14 cellular contexts compared by ENCODE assay signal in the genomic region with DNA sequence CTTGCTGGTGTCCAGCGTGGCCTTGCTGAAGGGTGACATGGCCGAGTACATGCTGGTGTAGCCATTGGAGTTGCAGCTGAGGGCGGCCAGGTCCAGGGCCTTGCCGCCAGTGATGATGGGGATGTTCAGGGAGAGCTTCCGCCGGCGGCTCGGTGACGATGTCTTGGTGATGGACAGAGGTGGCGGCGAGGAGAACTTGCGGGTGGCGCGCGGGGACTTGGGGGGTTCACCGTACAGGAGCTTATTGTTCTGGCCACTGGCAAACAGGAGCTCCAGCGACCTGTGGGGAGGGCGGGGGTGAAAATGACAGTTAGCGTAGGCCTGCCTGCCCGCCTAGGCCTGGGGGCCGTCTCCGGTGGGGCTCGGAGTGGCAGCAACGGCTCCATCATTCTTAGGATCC. TPM values are rescaled to one million over a fixed set of nuclear protein-coding genes. Genes with fewer than 3 reads are reported as not detected.
A peak's percentile ranks its signal among the peaks of the same experiment; 100 is the strongest.
DNase-seq lines count a peak whose midpoint lies in the region; ATAC-seq and TF ChIP-seq lines count a peak whose summit lies in the region.
"Had no signal": no experiment of that assay in that cellular context is flagged by ENCODE, and none has a peak within 500 bp of the region (broad histone marks: within the 10 kb centered on the region; RNA-seq: fewer than 3 reads in every experiment).

No MANE protein-coding gene starts in this region.

- H3K14ac ChIP-seq in mesenchymal stem cell (ENCODE audit: low read length in 2 of 2) = peak overlapping the region in 1 of 2 experiments; percentile 95

- peak overlapping the region; percentile 93 for H2AK5ac ChIP-seq in mesenchymal stem cell (ENCODE audit: low read length, severe bottlenecking)

- H2BK5ac ChIP-seq in mesenchymal stem cell (ENCODE audit: low read depth, low read length, poor library complexity, severe bottlenecking) = no peak overlapping the region

- H3K9ac ChIP-seq in mesenchymal stem cell (ENCODE audit: low read length) = no peak overlapping the region

- peak overlapping the region; percentile 96 for H4K8ac ChIP-seq in mesenchymal stem cell (ENCODE audit: low read length)

- ATAC-seq in GM21515 (IDR thresholded peaks at IDR 0.05; ENCODE audit: unreplicated experiment) = peak; percentile 13
- ATAC-seq in GM18861 (IDR thresholded peaks at IDR 0.05; ENCODE audit: unreplicated experiment) = no peak

- CTCF ChIA-PET in RWPE1 (lab: Yijun Ruan, JAX) = interaction anchor here (0.7 to 1.4 kb wide), 2 partner anchors 14 to 25 kb away, joined by 3 to 5 read pairs; no protein-coding TSS in a partner anchor

- no peak for TF ChIP-seq CTCF in RWPE1 (conservative IDR thresholded peaks at IDR 0.05; ENCODE audit: low read depth)

- no peak for DNase-seq in RWPE1 (ENCODE audit: low spot score)
- DNase-seq in mesenchymal stem cell = no peak
- DNase-seq in HuH-7.5 (ENCODE audit: low spot score) = no peak
- DNase-seq in cerebellum (ENCODE audit: low spot score) = no peak
- DNase-seq in NCI-H446 (lab: John Stamatoyannopoulos, UW) = no peak
- DNase-seq: activated T-cell treated with anti-CD3 and anti-CD28 coated beads, Interleukin-2, amount 50 U/mL, for 24 hours; NCI-H1694 treated with DMSO at 0.1 percent for 48 hours; NCI-H526 had no signal

- H3K4me1 ChIP-seq in ACC112 (ENCODE audit: control insufficient read depth, insufficient read depth, low read length, unreplicated experiment) (peaks cover 28% of the 10 kb centered on the region), mesenchymal stem cell (ENCODE audit: control insufficient read depth, insufficient read depth, low read depth, low read length) (peaks cover 21% of the 10 kb centered on the region)
- H3K4me1 ChIP-seq: pancreas had no signal

- peak overlapping the region; percentile 95 to 98 for H2BK12ac ChIP-seq in mesenchymal stem cell (ENCODE audit: low read length in 2 of 2)

- POLR2A ChIA-PET in RWPE1 (lab: Yijun Ruan, JAX; ENCODE audit: low non-redundant PET) = no interaction called here

- no peak overlapping the region for H3K23ac ChIP-seq in mesenchymal stem cell (ENCODE audit: low read length in 2 of 2)

- no peaks in the 10 kb centered on the region for H3K79me2 ChIP-seq in ACC112 (ENCODE audit: control insufficient read depth, insufficient read depth, low read length, unreplicated experiment)

- H3K36me3 ChIP-seq in ACC112 (ENCODE audit: insufficient read depth, low read length) (no peaks in the 10 kb centered on the region), mesenchymal stem cell (ENCODE audit: control insufficient read depth in 1 of 2, insufficient read depth in 2 of 2, low read depth in 1 of 2, low read length in 2 of 2) (no peaks in the 10 kb centered on the region)
- H3K36me3 ChIP-seq: adrenal gland, pancreas, Peyer's patch had no signal

- H3K27me3 ChIP-seq in ACC112 (ENCODE audit: insufficient read depth, low read length) (no peaks in the 10 kb centered on the region), mesenchymal stem cell (ENCODE audit: control insufficient read depth in 1 of 2, insufficient read depth in 1 of 2, low read length in 2 of 2) (peaks cover 0 to 10% of the 10 kb centered on the region in 2 experiments)
- H3K27me3 ChIP-seq: adrenal gland, pancreas, Peyer's patch had no signal

- H3K4ac ChIP-seq in mesenchymal stem cell (ENCODE audit: low read depth in 1 of 2, low read length in 2 of 2) = peak overlapping the region; percentile 86 to 98

- H2BK120ac ChIP-seq in mesenchymal stem cell (ENCODE audit: low read depth, low read length) = peak overlapping the region; percentile 97

- H3K79me1 ChIP-seq in mesenchymal stem cell (replicated peaks; ENCODE audit: low read length, poor library complexity, severe bottlenecking) = no peaks in the 10 kb centered on the region

- H3K18ac ChIP-seq in mesenchymal stem cell (ENCODE audit: low read depth in 1 of 2, low read length in 2 of 2) = peak overlapping the region; percentile 94 to 98

- H3K9me3 ChIP-seq in mesenchymal stem cell (ENCODE audit: control insufficient read depth, low read length) = no peaks in the 10 kb centered on the region
- H3K9me3 ChIP-seq: adrenal gland, pancreas, Peyer's patch had no signal

- H4K91ac ChIP-seq in mesenchymal stem cell (ENCODE audit: low read length) = peak overlapping the region; percentile 98

- H3K4me3 ChIP-seq in ACC112 (ENCODE audit: low read depth, low read length) = 0 out of 2 replicates have a peak overlapping the region, but pooled peaks have one; percentile 21
- H3K4me3 ChIP-seq in mesenchymal stem cell (ENCODE audit: insufficient read depth in 1 of 2, low read depth in 1 of 2, low read length in 2 of 2) = no peak overlapping the region
- H3K4me3 ChIP-seq: adrenal gland, pancreas, Peyer's patch had no signal

- no peak overlapping the region for H3K4me2 ChIP-seq in mesenchymal stem cell (ENCODE audit: low read length, poor library complexity, severe bottlenecking)

- H2BK15ac ChIP-seq in mesenchymal stem cell (ENCODE audit: low read depth, poor library complexity, severe bottlenecking) = peak overlapping the region; percentile 99

- H3K27ac ChIP-seq in ACC112 (ENCODE audit: low read depth, low read length) = no peak overlapping the region
- peak overlapping the region; percentile 57 for H3K27ac ChIP-seq in RWPE1
- H3K27ac ChIP-seq in mesenchymal stem cell (ENCODE audit: low read length, poor library complexity, severe bottlenecking) = peak overlapping the region; percentile 18
- H3K27ac ChIP-seq: adrenal gland, pancreas had no signal

- H2AFZ ChIP-seq in ACC112 (ENCODE audit: low read length, unreplicated experiment) = peak overlapping the region; percentile 64
- H2AFZ ChIP-seq in mesenchymal stem cell (ENCODE audit: low read depth, low read length) = peak overlapping the region; percentile 56

- 76% methylated on average over 24 of the region's 24 CpGs for WGBS in mesenchymal stem cell

RNA-seq across cellular contexts. Expression of a gene that starts 59.0 kb away (rescaled TPM):
- 28.4 TPM for polyA plus RNA-seq in mesenchymal stem cell (2013, experiment 1 of 2)
- polyA plus RNA-seq in mesenchymal stem cell (2013, experiment 2 of 2) = 29.4 TPM
- total RNA-seq in cerebellum = 8.6 TPM
